In the genomic region with DNA sequence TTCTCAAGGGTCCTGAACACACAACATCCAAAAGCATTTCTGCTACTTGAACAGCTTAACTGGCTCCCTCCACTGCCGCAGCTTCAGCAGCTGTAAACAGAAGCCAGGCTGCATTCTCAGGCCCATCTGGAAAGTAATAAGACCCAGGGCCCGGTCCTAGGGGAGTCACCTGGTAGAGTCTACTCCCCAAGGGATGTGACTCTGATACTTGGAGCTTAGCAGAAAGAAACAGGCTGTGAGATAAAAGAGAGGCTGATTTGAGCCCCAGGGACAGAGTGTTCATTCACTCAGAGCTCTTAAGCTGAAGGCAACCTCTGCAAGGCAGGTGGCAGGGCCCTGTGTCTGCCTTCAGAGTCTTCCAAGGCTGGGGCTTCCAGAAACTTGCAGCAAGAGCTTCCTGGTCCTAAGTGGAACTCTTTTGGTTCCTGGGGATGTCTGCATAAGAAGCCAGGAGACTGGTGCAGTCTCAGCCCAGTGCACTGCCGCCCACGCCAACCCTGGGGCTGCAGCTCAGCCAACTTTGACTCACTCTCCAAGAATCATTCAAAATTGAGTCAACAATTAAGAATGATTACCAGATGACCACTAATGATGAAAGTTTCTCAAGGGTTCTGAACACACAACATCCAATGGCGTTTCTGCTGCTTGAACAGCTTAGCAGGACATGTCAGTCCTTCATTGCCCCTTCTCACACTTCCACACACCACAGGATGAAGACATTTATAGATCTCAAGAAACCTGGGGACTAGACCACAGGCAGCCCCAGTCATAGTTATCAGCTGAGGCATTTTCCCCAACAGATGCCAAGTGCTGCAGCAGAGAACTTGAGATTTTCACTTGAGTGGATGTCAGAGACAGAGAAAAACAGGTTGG, we compare ENCODE assay signal across 8 cellular contexts.
DNase-seq lines count a peak whose midpoint lies in the region; ATAC-seq and TF ChIP-seq lines count a peak whose summit lies in the region.

No MANE protein-coding gene starts in this region.

- no peaks in the 10 kb centered on the region for H3K36me3 Mint-ChIP-seq in progenitor cell of endocrine pancreas (ENCODE audit: insufficient read depth)
- H3K36me3 Mint-ChIP-seq in naive thymus-derived CD8-positive, alpha-beta T cell = no peaks in the 10 kb centered on the region
- H3K36me3 Mint-ChIP-seq in immature natural killer cell = no peaks in the 10 kb centered on the region

- H3K4me3 Mint-ChIP-seq in progenitor cell of endocrine pancreas (ENCODE audit: low read depth) (no peak overlapping the region), immature natural killer cell (no peak overlapping the region)
- H3K4me3 Mint-ChIP-seq in naive thymus-derived CD8-positive, alpha-beta T cell = no peak overlapping the region

- DNase-seq in AG08395 (ENCODE audit: low spot score) (peak; percentile 92), NCI-H226 (peak; percentile 30), glomerular visceral epithelial cell (ENCODE audit: extremely low spot score) (peak; percentile 92), progenitor cell of endocrine pancreas (ENCODE audit: low spot score, unreplicated experiment) (no peak), immature natural killer cell (no peak)
- DNase-seq in naive thymus-derived CD8-positive, alpha-beta T cell = no peak
- DNase-seq in activated CD4-positive, CD25-positive, alpha-beta regulatory T cell (lab: John Stamatoyannopoulos, UW) = no peak

- no peaks in the 10 kb centered on the region for H3K9me3 Mint-ChIP-seq in progenitor cell of endocrine pancreas (ENCODE audit: low read depth)
- peaks cover 0 to 2% (median 0%) of the 10 kb centered on the region in 9 donors for H3K9me3 Mint-ChIP-seq in naive thymus-derived CD8-positive, alpha-beta T cell
- H3K9me3 Mint-ChIP-seq in immature natural killer cell = peaks cover 0 to 2% (median 0%) of the 10 kb centered on the region in 6 donors

- POLR2A ChIA-PET in naive thymus-derived CD8-positive, alpha-beta T cell (lab: Charles Lee) = no interaction called here

- no peak for TF ChIP-seq CTCF in progenitor cell of endocrine pancreas (IDR thresholded peaks at IDR 0.05; ENCODE audit: unreplicated experiment)

- H3K27me3 Mint-ChIP-seq in progenitor cell of endocrine pancreas (peaks cover 20% of the 10 kb centered on the region), immature natural killer cell (ENCODE audit: low read depth in 3 of 3) (peaks cover 0 to 4% (median 3%) of the 10 kb centered on the region in 3 donors)
- peaks cover 0 to 11% (median 2%) of the 10 kb centered on the region in 5 donors for H3K27me3 Mint-ChIP-seq in naive thymus-derived CD8-positive, alpha-beta T cell

- H3K27ac Mint-ChIP-seq in progenitor cell of endocrine pancreas (no peak overlapping the region), immature natural killer cell (no peak overlapping the region)
- no peak overlapping the region for H3K27ac Mint-ChIP-seq in naive thymus-derived CD8-positive, alpha-beta T cell

- ATAC-seq in GM21737 (IDR thresholded peaks at IDR 0.05; ENCODE audit: unreplicated experiment) = peak; percentile 64
- no peak for ATAC-seq in naive thymus-derived CD8-positive, alpha-beta T cell

- H3K4me1 Mint-ChIP-seq in progenitor cell of endocrine pancreas (ENCODE audit: low read depth) (peaks cover 15% of the 10 kb centered on the region), immature natural killer cell (no peaks in the 10 kb centered on the region)
- no peaks in the 10 kb centered on the region for H3K4me1 Mint-ChIP-seq in naive thymus-derived CD8-positive, alpha-beta T cell

Comparison
In these comparisons a context has a peak if more than half of its experiments do, and no peak if none do; other contexts are left out.
1. DNase-seq: peak in AG08395 (single experiment), NCI-H226 (single experiment) and glomerular visceral epithelial cell (single experiment); none in progenitor cell of endocrine pancreas (single experiment), naive thymus-derived CD8-positive, alpha-beta T cell (0 of 10), activated CD4-positive, CD25-positive, alpha-beta regulatory T cell (0 of 4) and immature natural killer cell (0 of 3).